ENCODE assay signal across 1 cellular context in genomic region chr11:1762537-1763302, GRCh38.
TF ChIP-seq lines count a peak whose summit lies in the region.

No MANE protein-coding gene starts in this region.

TF ChIP-seq in K562, 482 proteins besides CTCF, POLR2A, EP300 and RAD21 (continued from another document and continues in another):
- no peak for TF ChIP-seq RBM34 (IDR thresholded peaks at IDR 0.05; ENCODE audit: borderline replicate concordance, insufficient read depth, low read length)
- peak; percentile 46; the same call in 1 of the 2 replicates for TF ChIP-seq EGR1 (conservative IDR thresholded peaks at IDR 0.05)
- TF ChIP-seq SRSF7 (optimal IDR thresholded peaks at IDR 0.05; ENCODE audit: low read depth, low read length) = no peak
- TF ChIP-seq WHSC1 (IDR thresholded peaks at IDR 0.05; ENCODE audit: low read length) = no peak
- TF ChIP-seq TEAD4 (IDR thresholded peaks at IDR 0.05; ENCODE audit: low read length) = no peak
- 0 out of 2 replicates have a peak, but pooled peaks have one; percentile 40 for TF ChIP-seq TEAD4 (CRISPR knock-in tag; IDR thresholded peaks at IDR 0.05; ENCODE audit: borderline replicate concordance)
- TF ChIP-seq NCOA1 (IDR thresholded peaks at IDR 0.05; ENCODE audit: low read depth) = no peak
- no peak for TF ChIP-seq FOXA1 (IDR thresholded peaks at IDR 0.05; ENCODE audit: borderline replicate concordance)
- TF ChIP-seq TCF3 (CRISPR knock-in tag; IDR thresholded peaks at IDR 0.05) = no peak
- TF ChIP-seq ZNF695 (CRISPR knock-in tag; IDR thresholded peaks at IDR 0.05) = no peak
- TF ChIP-seq NFIC (IDR thresholded peaks at IDR 0.05) = peak; percentile 83
- TF ChIP-seq MAZ (CRISPR knock-in tag; conservative IDR thresholded peaks at IDR 0.05 in 1 of 2, IDR thresholded peaks at IDR 0.05 in 1 of 2) = no peak
- TF ChIP-seq ARID1B (IDR thresholded peaks at IDR 0.05) = no peak
- TF ChIP-seq, protein P1, sequence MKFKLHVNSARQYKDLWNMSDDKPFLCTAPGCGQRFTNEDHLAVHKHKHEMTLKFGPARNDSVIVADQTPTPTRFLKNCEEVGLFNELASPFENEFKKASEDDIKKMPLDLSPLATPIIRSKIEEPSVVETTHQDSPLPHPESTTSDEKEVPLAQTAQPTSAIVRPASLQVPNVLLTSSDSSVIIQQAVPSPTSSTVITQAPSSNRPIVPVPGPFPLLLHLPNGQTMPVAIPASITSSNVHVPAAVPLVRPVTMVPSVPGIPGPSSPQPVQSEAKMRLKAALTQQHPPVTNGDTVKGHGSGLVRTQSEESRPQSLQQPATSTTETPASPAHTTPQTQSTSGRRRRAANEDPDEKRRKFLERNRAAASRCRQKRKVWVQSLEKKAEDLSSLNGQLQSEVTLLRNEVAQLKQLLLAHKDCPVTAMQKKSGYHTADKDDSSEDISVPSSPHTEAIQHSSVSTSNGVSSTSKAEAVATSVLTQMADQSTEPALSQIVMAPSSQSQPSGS (CRISPR knock-in tag; IDR thresholded peaks at IDR 0.05) = no peak
- TF ChIP-seq TSHZ1 (CRISPR knock-in tag; IDR thresholded peaks at IDR 0.05) = no peak
- TF ChIP-seq KLF13 (tag; IDR thresholded peaks at IDR 0.05; ENCODE audit: borderline replicate concordance, low read depth) = no peak
- no peak for TF ChIP-seq GABPB1 (CRISPR knock-in tag; IDR thresholded peaks at IDR 0.05)
- no peak for TF ChIP-seq NR3C1 (CRISPR knock-in tag; IDR thresholded peaks at IDR 0.05)
- no peak for TF ChIP-seq ZNF3 (CRISPR knock-in tag; IDR thresholded peaks at IDR 0.05)
- no peak for TF ChIP-seq RBM17 (IDR thresholded peaks at IDR 0.05; ENCODE audit: borderline replicate concordance, low read depth, low read length)
- TF ChIP-seq POLR3G (IDR thresholded peaks at IDR 0.05; ENCODE audit: extremely low read depth, insufficient read length, insufficient replicate concordance) = no peak
- TF ChIP-seq TSC22D4 (tag; IDR thresholded peaks at IDR 0.05) = no peak
- TF ChIP-seq MEF2A (IDR thresholded peaks at IDR 0.05; ENCODE audit: control insufficient read depth, low read depth, low read length) = no peak
- TF ChIP-seq, protein P2, sequence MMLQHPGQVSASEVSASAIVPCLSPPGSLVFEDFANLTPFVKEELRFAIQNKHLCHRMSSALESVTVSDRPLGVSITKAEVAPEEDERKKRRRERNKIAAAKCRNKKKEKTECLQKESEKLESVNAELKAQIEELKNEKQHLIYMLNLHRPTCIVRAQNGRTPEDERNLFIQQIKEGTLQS (IDR thresholded peaks at IDR 0.05) = peak; percentile 15; the same call in 1 of the 2 replicates
- TF ChIP-seq, protein P2 (CRISPR knock-in tag; conservative IDR thresholded peaks at IDR 0.05) = no peak
- no peak for TF ChIP-seq NCOA6 (IDR thresholded peaks at IDR 0.05)
- no peak for TF ChIP-seq EWSR1 (IDR thresholded peaks at IDR 0.05; ENCODE audit: borderline replicate concordance, low read depth, partially characterized antibody)
- TF ChIP-seq ZNF57 (CRISPR knock-in tag; IDR thresholded peaks at IDR 0.05) = no peak
- TF ChIP-seq, protein P3, sequence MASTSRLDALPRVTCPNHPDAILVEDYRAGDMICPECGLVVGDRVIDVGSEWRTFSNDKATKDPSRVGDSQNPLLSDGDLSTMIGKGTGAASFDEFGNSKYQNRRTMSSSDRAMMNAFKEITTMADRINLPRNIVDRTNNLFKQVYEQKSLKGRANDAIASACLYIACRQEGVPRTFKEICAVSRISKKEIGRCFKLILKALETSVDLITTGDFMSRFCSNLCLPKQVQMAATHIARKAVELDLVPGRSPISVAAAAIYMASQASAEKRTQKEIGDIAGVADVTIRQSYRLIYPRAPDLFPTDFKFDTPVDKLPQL (IDR thresholded peaks at IDR 0.05; ENCODE audit: extremely low read depth, insufficient read length) = no peak
- no peak for TF ChIP-seq CCNT2 (IDR thresholded peaks at IDR 0.05; ENCODE audit: borderline replicate concordance, extremely low read depth, insufficient read length, low read depth, low read length)
- no peak for TF ChIP-seq ZNF253 (CRISPR knock-in tag; conservative IDR thresholded peaks at IDR 0.05)
- TF ChIP-seq BRD4 (IDR thresholded peaks at IDR 0.05) = no peak
- TF ChIP-seq E2F1 (CRISPR knock-in tag; IDR thresholded peaks at IDR 0.05) = no peak
- TF ChIP-seq PHB (CRISPR knock-in tag; IDR thresholded peaks at IDR 0.05) = no peak
- TF ChIP-seq CHCHD3 (CRISPR knock-in tag; IDR thresholded peaks at IDR 0.05) = no peak
- no peak for TF ChIP-seq ZSCAN29 (IDR thresholded peaks at IDR 0.05)
- no peak for TF ChIP-seq HDAC6 (IDR thresholded peaks at IDR 0.05; ENCODE audit: low read depth, low read length)
- TF ChIP-seq, protein P4, sequence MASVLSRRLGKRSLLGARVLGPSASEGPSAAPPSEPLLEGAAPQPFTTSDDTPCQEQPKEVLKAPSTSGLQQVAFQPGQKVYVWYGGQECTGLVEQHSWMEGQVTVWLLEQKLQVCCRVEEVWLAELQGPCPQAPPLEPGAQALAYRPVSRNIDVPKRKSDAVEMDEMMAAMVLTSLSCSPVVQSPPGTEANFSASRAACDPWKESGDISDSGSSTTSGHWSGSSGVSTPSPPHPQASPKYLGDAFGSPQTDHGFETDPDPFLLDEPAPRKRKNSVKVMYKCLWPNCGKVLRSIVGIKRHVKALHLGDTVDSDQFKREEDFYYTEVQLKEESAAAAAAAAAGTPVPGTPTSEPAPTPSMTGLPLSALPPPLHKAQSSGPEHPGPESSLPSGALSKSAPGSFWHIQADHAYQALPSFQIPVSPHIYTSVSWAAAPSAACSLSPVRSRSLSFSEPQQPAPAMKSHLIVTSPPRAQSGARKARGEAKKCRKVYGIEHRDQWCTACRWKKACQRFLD (CRISPR knock-in tag; IDR thresholded peaks at IDR 0.05) = peak; percentile 27; the same call in 1 of the 2 replicates
- no peak for TF ChIP-seq HMGN3 (IDR thresholded peaks at IDR 0.05; ENCODE audit: borderline replicate concordance, extremely low read depth, insufficient read length, low read depth, low read length)
- no peak for TF ChIP-seq NBN (IDR thresholded peaks at IDR 0.05; ENCODE audit: low read depth)
- TF ChIP-seq STAT5A (IDR thresholded peaks at IDR 0.05; ENCODE audit: borderline replicate concordance, low read length) = no peak
- TF ChIP-seq EHMT2 (IDR thresholded peaks at IDR 0.05) = no peak
- TF ChIP-seq POLR3A (IDR thresholded peaks at IDR 0.05; ENCODE audit: borderline replicate concordance, extremely low read depth, insufficient read depth, insufficient read length) = no peak
- TF ChIP-seq HNRNPL (IDR thresholded peaks at IDR 0.05; ENCODE audit: low read depth, low read length) = no peak
- no peak for TF ChIP-seq NRF1 (conservative IDR thresholded peaks at IDR 0.05 in 1 of 2, IDR thresholded peaks at IDR 0.05 in 1 of 2)
- no peak for TF ChIP-seq SLC30A9 (CRISPR knock-in tag; IDR thresholded peaks at IDR 0.05)
- no peak for TF ChIP-seq PTRF (tag; IDR thresholded peaks at IDR 0.05)
- 0 out of 2 replicates have a peak, but pooled peaks have one; percentile 77 for TF ChIP-seq ELF1 (tag; IDR thresholded peaks at IDR 0.05)
- TF ChIP-seq, protein P5, sequence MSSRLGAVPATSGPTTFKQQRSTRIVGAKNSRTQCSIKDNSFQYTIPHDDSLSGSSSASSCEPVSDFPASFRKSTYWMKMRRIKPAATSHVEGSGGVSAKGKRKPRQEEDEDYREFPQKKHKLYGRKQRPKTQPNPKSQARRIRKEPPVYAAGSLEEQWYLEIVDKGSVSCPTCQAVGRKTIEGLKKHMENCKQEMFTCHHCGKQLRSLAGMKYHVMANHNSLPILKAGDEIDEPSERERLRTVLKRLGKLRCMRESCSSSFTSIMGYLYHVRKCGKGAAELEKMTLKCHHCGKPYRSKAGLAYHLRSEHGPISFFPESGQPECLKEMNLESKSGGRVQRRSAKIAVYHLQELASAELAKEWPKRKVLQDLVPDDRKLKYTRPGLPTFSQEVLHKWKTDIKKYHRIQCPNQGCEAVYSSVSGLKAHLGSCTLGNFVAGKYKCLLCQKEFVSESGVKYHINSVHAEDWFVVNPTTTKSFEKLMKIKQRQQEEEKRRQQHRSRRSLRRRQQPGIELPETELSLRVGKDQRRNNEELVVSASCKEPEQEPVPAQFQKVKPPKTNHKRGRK (tag; IDR thresholded peaks at IDR 0.05) = no peak
- TF ChIP-seq DIDO1 (tag; IDR thresholded peaks at IDR 0.05; ENCODE audit: low read depth) = no peak
- TF ChIP-seq, protein P6, sequence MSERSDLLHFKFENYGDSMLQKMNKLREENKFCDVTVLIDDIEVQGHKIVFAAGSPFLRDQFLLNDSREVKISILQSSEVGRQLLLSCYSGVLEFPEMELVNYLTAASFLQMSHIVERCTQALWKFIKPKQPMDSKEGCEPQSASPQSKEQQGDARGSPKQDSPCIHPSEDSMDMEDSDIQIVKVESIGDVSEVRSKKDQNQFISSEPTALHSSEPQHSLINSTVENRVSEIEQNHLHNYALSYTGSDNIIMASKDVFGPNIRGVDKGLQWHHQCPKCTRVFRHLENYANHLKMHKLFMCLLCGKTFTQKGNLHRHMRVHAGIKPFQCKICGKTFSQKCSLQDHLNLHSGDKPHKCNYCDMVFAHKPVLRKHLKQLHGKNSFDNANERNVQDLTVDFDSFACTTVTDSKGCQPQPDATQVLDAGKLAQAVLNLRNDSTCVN (CRISPR knock-in tag; IDR thresholded peaks at IDR 0.05) = no peak
- TF ChIP-seq, protein P7, sequence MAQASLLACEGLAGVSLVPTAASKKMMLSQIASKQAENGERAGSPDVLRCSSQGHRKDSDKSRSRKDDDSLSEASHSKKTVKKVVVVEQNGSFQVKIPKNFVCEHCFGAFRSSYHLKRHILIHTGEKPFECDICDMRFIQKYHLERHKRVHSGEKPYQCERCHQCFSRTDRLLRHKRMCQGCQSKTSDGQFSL (CRISPR knock-in tag; IDR thresholded peaks at IDR 0.05) = no peak
- TF ChIP-seq, protein P7 (tag; IDR thresholded peaks at IDR 0.05) = no peak
- no peak for TF ChIP-seq IRF2 (CRISPR knock-in tag; IDR thresholded peaks at IDR 0.05)
- TF ChIP-seq SMARCA5 (IDR thresholded peaks at IDR 0.05) = no peak
- TF ChIP-seq ZBTB7A (IDR thresholded peaks at IDR 0.05; ENCODE audit: borderline replicate concordance, control insufficient read depth, low read depth, low read length) = peak; percentile 38; the same call in 1 of the 2 replicates
- TF ChIP-seq, protein P8, sequence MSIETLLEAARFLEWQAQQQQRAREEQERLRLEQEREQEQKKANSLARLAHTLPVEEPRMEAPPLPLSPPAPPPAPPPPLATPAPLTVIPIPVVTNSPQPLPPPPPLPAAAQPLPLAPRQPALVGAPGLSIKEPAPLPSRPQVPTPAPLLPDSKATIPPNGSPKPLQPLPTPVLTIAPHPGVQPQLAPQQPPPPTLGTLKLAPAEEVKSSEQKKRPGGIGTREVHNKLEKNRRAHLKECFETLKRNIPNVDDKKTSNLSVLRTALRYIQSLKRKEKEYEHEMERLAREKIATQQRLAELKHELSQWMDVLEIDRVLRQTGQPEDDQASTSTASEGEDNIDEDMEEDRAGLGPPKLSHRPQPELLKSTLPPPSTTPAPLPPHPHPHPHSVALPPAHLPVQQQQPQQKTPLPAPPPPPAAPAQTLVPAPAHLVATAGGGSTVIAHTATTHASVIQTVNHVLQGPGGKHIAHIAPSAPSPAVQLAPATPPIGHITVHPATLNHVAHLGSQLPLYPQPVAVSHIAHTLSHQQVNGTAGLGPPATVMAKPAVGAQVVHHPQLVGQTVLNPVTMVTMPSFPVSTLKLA (conservative IDR thresholded peaks at IDR 0.05) = 0 out of 4 replicates have a peak, but pooled peaks of 1 of the 2 experiments have one; percentile 24
- TF ChIP-seq SPI1 (IDR thresholded peaks at IDR 0.05; ENCODE audit: borderline replicate concordance, low read depth, low read length) = no peak
- no peak for TF ChIP-seq TFAM (CRISPR knock-in tag; conservative IDR thresholded peaks at IDR 0.05)
- no peak for TF ChIP-seq ZBTB17 (CRISPR knock-in tag; IDR thresholded peaks at IDR 0.05)
- TF ChIP-seq ZNF197 (CRISPR knock-in tag; IDR thresholded peaks at IDR 0.05; ENCODE audit: low read depth) = no peak
- TF ChIP-seq ZNF584 (CRISPR knock-in tag; IDR thresholded peaks at IDR 0.05; ENCODE audit: low read depth) = no peak
- no peak for TF ChIP-seq HDAC8 (tag; IDR thresholded peaks at IDR 0.05)
- no peak for TF ChIP-seq DDX20 (tag; IDR thresholded peaks at IDR 0.05; ENCODE audit: low read depth)
- TF ChIP-seq ZNF133 (CRISPR knock-in tag; IDR thresholded peaks at IDR 0.05) = no peak
- TF ChIP-seq RB1 (IDR thresholded peaks at IDR 0.05; ENCODE audit: low read depth) = no peak
